ENCODE assay signal across 1 cellular context in the genomic region with DNA sequence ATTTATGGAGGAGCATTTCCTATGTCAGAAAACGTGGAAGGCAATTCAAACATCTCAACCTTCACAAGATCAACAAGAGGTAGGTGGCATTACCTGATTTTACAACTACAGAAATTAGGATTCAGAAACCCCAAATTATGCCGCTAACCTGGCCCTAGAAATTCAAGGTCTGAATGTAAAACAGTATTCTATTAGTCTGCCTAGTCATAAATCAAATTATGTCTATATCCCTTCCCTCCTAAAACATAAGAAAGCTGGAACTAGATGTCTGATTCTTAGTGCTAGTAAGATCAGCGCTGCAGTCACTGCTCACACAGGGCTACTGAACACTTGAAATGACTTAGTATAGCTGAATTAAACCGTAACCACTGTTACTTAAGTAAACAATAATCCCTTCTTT.
TF ChIP-seq lines count a peak whose summit lies in the region.

No MANE protein-coding gene starts in this region.

TF ChIP-seq in endothelial cell of umbilical vein, 7 proteins besides CTCF, POLR2A, EP300 and RAD21 (continued from another document):
- TF ChIP-seq POLR2AphosphoS5 (IDR thresholded peaks at IDR 0.05; ENCODE audit: insufficient read depth, low read depth, low read length) (no peak), EZH2 (IDR thresholded peaks at IDR 0.05; ENCODE audit: borderline replicate concordance, low read depth, low read length, severe bottlenecking) (no peak)
